Comparison of ENCODE assay signal across 26 cellular contexts in the genomic region with DNA sequence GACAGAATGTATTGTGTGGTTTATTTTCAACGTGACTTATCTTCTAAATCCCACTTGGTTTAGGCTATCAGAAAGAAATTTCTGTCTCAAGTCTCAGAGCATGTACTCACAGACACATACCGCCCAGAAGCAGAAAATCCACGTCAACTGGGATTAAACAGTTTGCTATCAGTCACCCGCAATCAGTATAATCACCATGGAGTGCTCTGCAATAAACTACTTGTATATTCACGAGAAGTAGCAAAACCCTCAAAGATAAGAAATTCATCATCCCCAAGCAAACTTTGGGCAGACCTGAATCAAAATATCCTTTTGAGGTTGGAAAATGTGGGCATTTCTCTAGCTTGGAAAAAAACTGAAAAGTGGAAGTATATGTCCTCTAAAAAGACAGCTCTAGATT.
"Had no signal": no experiment of that assay in that cellular context is flagged by ENCODE, and none has a peak within 500 bp of the region (broad histone marks: within the 10 kb centered on the region; RNA-seq: fewer than 3 reads in every experiment).

No MANE protein-coding gene starts in this region.

- H3K27ac Mint-ChIP-seq: activated naive CD8-positive, alpha-beta T cell; activated T-helper 2 cell treated with anti-CD3 and anti-CD28 coated beads, Interferon-gamma antibody, Interleukin-2, Interleukin-4, amounts not matched to agents 10 μg/mL and 5 μg/mL and 100 μg/mL, durations not matched to agents 14 hours and 24 hours and 36 hours; immature natural killer cell; naive thymus-derived CD8-positive, alpha-beta T cell; stimulated activated effector memory CD8-positive, alpha-beta T cell treated with anti-CD3 and anti-CD28 coated beads, Interleukin-12 subunit alpha, Interleukin-12 subunit beta, amount 100 ng/mL, for 72 hours; stimulated activated naive CD8-positive, alpha-beta T cell treated with anti-CD3 and anti-CD28 coated beads, Interleukin-15, amount 100 ng/mL, for 72 hours; T-helper 17 cell had no signal

- H3K4me3 ChIP-seq: adrenal gland, breast epithelium, colonic mucosa, heart left ventricle, lower lobe of right lung, ovary, psoas muscle, tibial artery had no signal

- H3K4me1 ChIP-seq: adrenal gland, breast epithelium, colonic mucosa, lower lobe of right lung, psoas muscle had no signal

- H3K36me3 Mint-ChIP-seq: activated naive CD8-positive, alpha-beta T cell; immature natural killer cell; naive thymus-derived CD8-positive, alpha-beta T cell; stimulated activated effector memory CD8-positive, alpha-beta T cell treated with anti-CD3 and anti-CD28 coated beads, Interleukin-12 subunit alpha, Interleukin-12 subunit beta, amount 100 ng/mL, for 72 hours had no signal

- H3K27me3 ChIP-seq: adrenal gland, breast epithelium, colonic mucosa, neutrophil, ovary, tibial artery had no signal

- H3K4me3 Mint-ChIP-seq: activated naive CD8-positive, alpha-beta T cell; activated T-cell treated with anti-CD3 and anti-CD28 coated beads, Interleukin-2, amount 50 U/mL, for 4 hours; immature natural killer cell; naive thymus-derived CD8-positive, alpha-beta T cell; stimulated activated effector memory CD8-positive, alpha-beta T cell treated with anti-CD3 and anti-CD28 coated beads, Interleukin-12 subunit alpha, Interleukin-12 subunit beta, amount 100 ng/mL, for 72 hours; stimulated activated naive CD8-positive, alpha-beta T cell treated with anti-CD3 and anti-CD28 coated beads, Interleukin-15, amount 100 ng/mL, for 72 hours; T-helper 17 cell had no signal

- H3K9me3 ChIP-seq: adrenal gland, breast epithelium, colonic mucosa, heart left ventricle, lower lobe of right lung, neutrophil, ovary, psoas muscle, tibial artery had no signal

- ATAC-seq: activated T-cell treated with anti-CD3 and anti-CD28 coated beads, Interleukin-2, amount 50 U/mL, for 4 hours; heart left ventricle; left lobe of liver; lower lobe of right lung; naive thymus-derived CD8-positive, alpha-beta T cell; psoas muscle; stimulated activated effector memory CD8-positive, alpha-beta T cell treated with anti-CD3 and anti-CD28 coated beads, Interleukin-12 subunit alpha, Interleukin-12 subunit beta, amount 100 ng/mL, for 72 hours; stimulated activated naive CD8-positive, alpha-beta T cell treated with anti-CD3 and anti-CD28 coated beads, Interleukin-15, amount 100 ng/mL, for 72 hours; T-helper 17 cell had no signal

- H3K36me3 ChIP-seq: adrenal gland, breast epithelium, colonic mucosa, heart left ventricle, lower lobe of right lung, neutrophil, ovary, tibial artery had no signal

- H3K27ac ChIP-seq: adrenal gland, breast epithelium, colonic mucosa, epithelial cell of prostate, heart left ventricle, lower lobe of right lung, neutrophil, ovary, psoas muscle, tibial artery had no signal

- H3K27me3 Mint-ChIP-seq: activated naive CD8-positive, alpha-beta T cell; T-helper 17 cell had no signal

- DNase-seq: activated CD4-positive, alpha-beta T cell treated with anti-CD3 and anti-CD28 coated beads for 4 hours; activated CD4-positive, alpha-beta T cell treated with anti-CD3 and anti-CD28 coated beads, Interleukin-2, amount 50 U/mL, for 48 hours; activated CD4-positive, CD25-positive, alpha-beta regulatory T cell; activated CD8-positive, alpha-beta memory T cell treated with anti-CD3 and anti-CD28 coated beads, Interleukin-2, amount 50 U/mL, for 48 hours; activated naive CD4-positive, alpha-beta T cell; activated T-cell treated with anti-CD3 and anti-CD28 coated beads, Interleukin-2, amount 50 U/mL, for 4 hours; adrenal gland; colonic mucosa; heart left ventricle; immature natural killer cell; lower lobe of right lung; naive thymus-derived CD8-positive, alpha-beta T cell; ovary; psoas muscle; right cardiac atrium; stimulated activated CD4-positive, alpha-beta T cell treated with anti-CD3 and anti-CD28 coated beads, Interleukin-1b, Interleukin-23, amount 100 ng/mL, for 48 hours; stimulated activated naive CD8-positive, alpha-beta T cell treated with anti-CD3 and anti-CD28 coated beads, Interleukin-15, amount 100 ng/mL, for 72 hours; T-helper 17 cell; tibial artery had no signal

- H3K4me1 Mint-ChIP-seq: immature natural killer cell; naive thymus-derived CD8-positive, alpha-beta T cell; stimulated activated effector memory CD8-positive, alpha-beta T cell treated with anti-CD3 and anti-CD28 coated beads, Interleukin-12 subunit alpha, Interleukin-12 subunit beta, amount 100 ng/mL, for 72 hours; stimulated activated naive CD8-positive, alpha-beta T cell treated with anti-CD3 and anti-CD28 coated beads, Interleukin-15, amount 100 ng/mL, for 72 hours; T-helper 17 cell had no signal
